7 cellular contexts compared by ENCODE assay signal in genomic region chr13:94550030-94550738, GRCh38. TPM values are rescaled to one million over a fixed set of nuclear protein-coding genes. Genes with fewer than 3 reads are reported as not detected.
A peak's percentile ranks its signal among the peaks of the same experiment; 100 is the strongest.
DNase-seq lines count a peak whose midpoint lies in the region; ATAC-seq and TF ChIP-seq lines count a peak whose summit lies in the region.

No MANE protein-coding gene starts in this region.

- peak; percentile 19 for ATAC-seq in GM18511 (IDR thresholded peaks at IDR 0.05; ENCODE audit: unreplicated experiment)
- peak; percentile 61 for ATAC-seq in upper lobe of right lung

- H3K4me3 ChIP-seq in HEK293 (ENCODE audit: low read depth, low read length): peak overlapping the region; percentile 70
- peak overlapping the region; percentile 76 for H3K4me3 ChIP-seq in NT2/D1 (ENCODE audit: insufficient read length, low read depth)
- H3K4me3 ChIP-seq in upper lobe of right lung: peak overlapping the region; percentile 79

- peak overlapping the region; percentile 55 for H3K27ac Mint-ChIP-seq in dendritic cell treated with granulocyte-macrophage colony-stimulating factor and Interleukin-4, amounts not matched to agents 40 ng/mL and 50 ng/mL, for 4 days
- peak overlapping the region; percentile 97 for H3K27ac Mint-ChIP-seq in mesothelial cell of epicardium

- H3K36me3 ChIP-seq in HEK293 (ENCODE audit: control insufficient read depth in 2 of 2, insufficient read depth in 1 of 2, low read length in 2 of 2): no peaks in the 10 kb centered on the region
- no peaks in the 10 kb centered on the region for H3K36me3 ChIP-seq in NT2/D1 (ENCODE audit: insufficient read depth, insufficient read length, low read length)
- no peaks in the 10 kb centered on the region for H3K36me3 ChIP-seq in upper lobe of right lung

- TF ChIP-seq CTCF in HEK293 (tag by site-specific recombination; IDR thresholded peaks at IDR 0.05): no peak
- TF ChIP-seq CTCF in mesothelial cell of epicardium (IDR thresholded peaks at IDR 0.05; ENCODE audit: unreplicated experiment): no peak
- TF ChIP-seq CTCF in upper lobe of right lung (IDR thresholded peaks at IDR 0.05): no peak

- intact Hi-C loops in dendritic cell treated with granulocyte-macrophage colony-stimulating factor and Interleukin-4, amounts not matched to agents 40 ng/mL and 50 ng/mL, for 4 days (cut with micrococcal nuclease): no loop called here
- intact Hi-C loops in upper lobe of right lung (cut with DNase I): no loop called here

- peaks cover 11% of the 10 kb centered on the region for H3K4me1 Mint-ChIP-seq in dendritic cell treated with granulocyte-macrophage colony-stimulating factor and Interleukin-4, amounts not matched to agents 40 ng/mL and 50 ng/mL, for 4 days (ENCODE audit: low read depth)
- peaks cover 5% of the 10 kb centered on the region for H3K4me1 Mint-ChIP-seq in mesothelial cell of epicardium

- CTCF ChIA-PET in HEK293 (lab: Yijun Ruan, JAX): interaction anchor here (1.4 to 1.9 kb wide), 3 partner anchors 14 to 114 kb away, joined by 4 to 8 read pairs (median 5); no protein-coding TSS in a partner anchor

- DNase-seq in NT2/D1 (ENCODE audit: low read depth, low spot score) (peak; percentile 30), mesothelial cell of epicardium (ENCODE audit: low spot score in 2 of 2, unreplicated experiment in 2 of 2) (no peak), upper lobe of right lung (no peak), pons (ENCODE audit: low spot score) (no peak)

- peak overlapping the region; percentile 91 for H3K27ac ChIP-seq in HEK293 (ENCODE audit: extremely low read depth, low read depth, low read length)
- H3K27ac ChIP-seq in upper lobe of right lung: peak overlapping the region; percentile 95

- peak overlapping the region; percentile 87 for H3K4me3 Mint-ChIP-seq in dendritic cell treated with granulocyte-macrophage colony-stimulating factor and Interleukin-4, amounts not matched to agents 40 ng/mL and 50 ng/mL, for 4 days
- H3K4me3 Mint-ChIP-seq in mesothelial cell of epicardium: peak overlapping the region; percentile 83

- H3K27me3 ChIP-seq in NT2/D1 (ENCODE audit: insufficient read depth, insufficient read length) (no peaks in the 10 kb centered on the region), upper lobe of right lung (no peaks in the 10 kb centered on the region)

- H3K9me3 Mint-ChIP-seq in dendritic cell treated with granulocyte-macrophage colony-stimulating factor and Interleukin-4, amounts not matched to agents 40 ng/mL and 50 ng/mL, for 4 days: no peaks in the 10 kb centered on the region
- H3K9me3 Mint-ChIP-seq in mesothelial cell of epicardium: no peaks in the 10 kb centered on the region

- H3K9me3 ChIP-seq in HEK293 (ENCODE audit: control insufficient read depth, insufficient read depth, low read depth, low read length) (no peaks in the 10 kb centered on the region), NT2/D1 (ENCODE audit: insufficient read depth, low read length) (no peaks in the 10 kb centered on the region), upper lobe of right lung (no peaks in the 10 kb centered on the region)

- peak overlapping the region; percentile 82 for H3K9ac ChIP-seq in NT2/D1 (ENCODE audit: insufficient read length, low read depth)

- H3K4me1 ChIP-seq in HEK293 (ENCODE audit: control insufficient read depth, insufficient read depth, low read length) (no peaks in the 10 kb centered on the region), NT2/D1 (ENCODE audit: insufficient read depth, insufficient read length) (no peaks in the 10 kb centered on the region), upper lobe of right lung (peaks cover 7% of the 10 kb centered on the region)

- peaks cover 15% of the 10 kb centered on the region for H3K27me3 Mint-ChIP-seq in dendritic cell treated with granulocyte-macrophage colony-stimulating factor and Interleukin-4, amounts not matched to agents 40 ng/mL and 50 ng/mL, for 4 days
- H3K27me3 Mint-ChIP-seq in mesothelial cell of epicardium (ENCODE audit: low read depth): peaks cover 3% of the 10 kb centered on the region

- POLR2A ChIA-PET in HEK293 (lab: Yijun Ruan, JAX): interaction anchor here (1.1 to 2.8 kb wide), 3 partner anchors 12 to 52 kb away, joined by 4 to 28 read pairs (median 11); partner anchors contain the start of genes GPR180 and TGDS

- peaks cover 6% of the 10 kb centered on the region for H3K36me3 Mint-ChIP-seq in dendritic cell treated with granulocyte-macrophage colony-stimulating factor and Interleukin-4, amounts not matched to agents 40 ng/mL and 50 ng/mL, for 4 days (ENCODE audit: low read depth)
- no peaks in the 10 kb centered on the region for H3K36me3 Mint-ChIP-seq in mesothelial cell of epicardium

TF ChIP-seq in HEK293, 187 proteins besides CTCF, POLR2A, EP300 and RAD21 (continues in another document):
- TF ChIP-seq KLF10 (tag by site-specific recombination; IDR thresholded peaks at IDR 0.05) (no peak), SP2 (tag by site-specific recombination; IDR thresholded peaks at IDR 0.05) (peak; percentile 28; the same call in 1 of the 2 replicates), ZNF211 (tag by site-specific recombination; IDR thresholded peaks at IDR 0.05; ENCODE audit: low read depth) (no peak), ZSCAN30 (tag by site-specific recombination; IDR thresholded peaks at IDR 0.05) (0 out of 2 replicates have a peak, but pooled peaks have one; percentile 54), ZNF394 (tag by site-specific recombination; IDR thresholded peaks at IDR 0.05; ENCODE audit: borderline replicate concordance) (no peak), ZFP37 (tag by site-specific recombination; IDR thresholded peaks at IDR 0.05) (no peak; the same call in 1 of the 2 replicates), ZNF48 (tag by site-specific recombination; IDR thresholded peaks at IDR 0.05) (no peak), ZNF501 (tag by site-specific recombination; IDR thresholded peaks at IDR 0.05) (peak; percentile 83; the same call in 1 of the 2 replicates), YY1 (tag by site-specific recombination; IDR thresholded peaks at IDR 0.05) (peak; percentile 74), ZNF792 (tag by site-specific recombination; IDR thresholded peaks at IDR 0.05) (no peak), ZNF366 (tag by site-specific recombination; conservative IDR thresholded peaks at IDR 0.05) (peak; percentile 88), ZNF600 (tag by site-specific recombination; IDR thresholded peaks at IDR 0.05) (peak; percentile 89; the same call in 1 of the 2 replicates), ZNF623 (tag by site-specific recombination; IDR thresholded peaks at IDR 0.05) (no peak), ZNF416 (tag by site-specific recombination; IDR thresholded peaks at IDR 0.05) (no peak), ZBTB17 (tag by site-specific recombination; IDR thresholded peaks at IDR 0.05) (peak; percentile 85), ZBTB20 (tag by site-specific recombination; IDR thresholded peaks at IDR 0.05) (peak; percentile 98), BCL11B (tag by site-specific recombination; IDR thresholded peaks at IDR 0.05; ENCODE audit: low read depth) (no peak), KLF16 (tag by site-specific recombination; IDR thresholded peaks at IDR 0.05) (no peak), ZNF2 (tag by site-specific recombination; IDR thresholded peaks at IDR 0.05) (0 out of 2 replicates have a peak, but pooled peaks have one; percentile 21), ZNF514 (tag by site-specific recombination; IDR thresholded peaks at IDR 0.05) (no peak), ZXDB (tag by site-specific recombination; IDR thresholded peaks at IDR 0.05) (peak; percentile 68; the same call in 1 of the 2 replicates)
- TF ChIP-seq, protein P1, sequence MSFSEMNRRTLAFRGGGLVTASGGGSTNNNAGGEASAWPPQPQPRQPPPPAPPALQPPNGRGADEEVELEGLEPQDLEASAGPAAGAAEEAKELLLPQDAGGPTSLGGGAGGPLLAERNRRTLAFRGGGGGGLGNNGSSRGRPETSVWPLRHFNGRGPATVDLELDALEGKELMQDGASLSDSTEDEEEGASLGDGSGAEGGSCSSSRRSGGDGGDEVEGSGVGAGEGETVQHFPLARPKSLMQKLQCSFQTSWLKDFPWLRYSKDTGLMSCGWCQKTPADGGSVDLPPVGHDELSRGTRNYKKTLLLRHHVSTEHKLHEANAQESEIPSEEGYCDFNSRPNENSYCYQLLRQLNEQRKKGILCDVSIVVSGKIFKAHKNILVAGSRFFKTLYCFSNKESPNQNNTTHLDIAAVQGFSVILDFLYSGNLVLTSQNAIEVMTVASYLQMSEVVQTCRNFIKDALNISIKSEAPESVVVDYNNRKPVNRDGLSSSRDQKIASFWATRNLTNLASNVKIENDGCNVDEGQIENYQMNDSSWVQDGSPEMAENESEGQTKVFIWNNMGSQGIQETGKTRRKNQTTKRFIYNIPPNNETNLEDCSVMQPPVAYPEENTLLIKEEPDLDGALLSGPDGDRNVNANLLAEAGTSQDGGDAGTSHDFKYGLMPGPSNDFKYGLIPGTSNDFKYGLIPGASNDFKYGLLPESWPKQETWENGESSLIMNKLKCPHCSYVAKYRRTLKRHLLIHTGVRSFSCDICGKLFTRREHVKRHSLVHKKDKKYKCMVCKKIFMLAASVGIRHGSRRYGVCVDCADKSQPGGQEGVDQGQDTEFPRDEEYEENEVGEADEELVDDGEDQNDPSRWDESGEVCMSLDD (tag by site-specific recombination; IDR thresholded peaks at IDR 0.05): peak; percentile 54; the same call in 1 of the 2 replicates
- TF ChIP-seq, protein P2, sequence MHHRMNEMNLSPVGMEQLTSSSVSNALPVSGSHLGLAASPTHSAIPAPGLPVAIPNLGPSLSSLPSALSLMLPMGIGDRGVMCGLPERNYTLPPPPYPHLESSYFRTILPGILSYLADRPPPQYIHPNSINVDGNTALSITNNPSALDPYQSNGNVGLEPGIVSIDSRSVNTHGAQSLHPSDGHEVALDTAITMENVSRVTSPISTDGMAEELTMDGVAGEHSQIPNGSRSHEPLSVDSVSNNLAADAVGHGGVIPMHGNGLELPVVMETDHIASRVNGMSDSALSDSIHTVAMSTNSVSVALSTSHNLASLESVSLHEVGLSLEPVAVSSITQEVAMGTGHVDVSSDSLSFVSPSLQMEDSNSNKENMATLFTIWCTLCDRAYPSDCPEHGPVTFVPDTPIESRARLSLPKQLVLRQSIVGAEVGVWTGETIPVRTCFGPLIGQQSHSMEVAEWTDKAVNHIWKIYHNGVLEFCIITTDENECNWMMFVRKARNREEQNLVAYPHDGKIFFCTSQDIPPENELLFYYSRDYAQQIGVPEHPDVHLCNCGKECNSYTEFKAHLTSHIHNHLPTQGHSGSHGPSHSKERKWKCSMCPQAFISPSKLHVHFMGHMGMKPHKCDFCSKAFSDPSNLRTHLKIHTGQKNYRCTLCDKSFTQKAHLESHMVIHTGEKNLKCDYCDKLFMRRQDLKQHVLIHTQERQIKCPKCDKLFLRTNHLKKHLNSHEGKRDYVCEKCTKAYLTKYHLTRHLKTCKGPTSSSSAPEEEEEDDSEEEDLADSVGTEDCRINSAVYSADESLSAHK (tag by site-specific recombination; IDR thresholded peaks at IDR 0.05): peak; percentile 32; the same call in 1 of the 2 replicates

RNA-seq across cellular contexts. Expression of gene TGDS, which starts 45.8 kb away (rescaled TPM):
- total RNA-seq in mesothelial cell of epicardium: 9.1 to 9.8 TPM (median 9.2 TPM) in 3 replicates
- 9.4 TPM for total RNA-seq in upper lobe of right lung

RNA-seq across cellular contexts. Expression of gene GPR180, which starts 51.5 kb away (rescaled TPM):
- 6.5 to 6.8 TPM (median 6.5 TPM) in 3 replicates for total RNA-seq in mesothelial cell of epicardium
- 6.0 TPM for total RNA-seq in upper lobe of right lung
